ENCODE assay signal across 12 cellular contexts in genomic region chr2:223056656-223057418, GRCh38. TPM values are rescaled to one million over a fixed set of nuclear protein-coding genes. Genes with fewer than 3 reads are reported as not detected.
A peak's percentile ranks its signal among the peaks of the same experiment; 100 is the strongest.
DNase-seq lines count a peak whose midpoint lies in the region; ATAC-seq and TF ChIP-seq lines count a peak whose summit lies in the region.
"Had no signal": no experiment of that assay in that cellular context is flagged by ENCODE, and none has a peak within 500 bp of the region (broad histone marks: within the 10 kb centered on the region; RNA-seq: fewer than 3 reads in every experiment).

No MANE protein-coding gene starts in this region.

- DNase-seq in NCI-H69 (lab: John Stamatoyannopoulos, UW) (peak; percentile 64), chondrocyte (ENCODE audit: low spot score) (no peak), thyroid gland (no peak), foreskin keratinocyte (no peak), NCI-H1930 (lab: John Stamatoyannopoulos, UW) (no peak)
- DNase-seq: effector memory CD8-positive, alpha-beta T cell; immature natural killer cell; posterior cingulate gyrus had no signal

- H3K27ac Mint-ChIP-seq in chondrocyte (ENCODE audit: unreplicated experiment), result peak overlapping the region; percentile 95
- H3K27ac Mint-ChIP-seq: activated T-helper 2 cell treated with anti-CD3 and anti-CD28 coated beads, Interferon-gamma antibody, Interleukin-2, Interleukin-4, amounts not matched to agents 10 μg/mL and 5 μg/mL and 100 μg/mL, durations not matched to agents 14 hours and 24 hours and 36 hours; effector memory CD8-positive, alpha-beta T cell; immature natural killer cell; WTC11 had no signal

- H3K4me3 Mint-ChIP-seq in chondrocyte (ENCODE audit: unreplicated experiment), result peak overlapping the region; percentile 40
- H3K4me3 Mint-ChIP-seq: effector memory CD8-positive, alpha-beta T cell; immature natural killer cell; WTC11 had no signal

- H3K9me3 ChIP-seq in muscle layer of colon (ENCODE audit: low read length) (no peaks in the 10 kb centered on the region), thyroid gland (no peaks in the 10 kb centered on the region)

- no peak overlapping the region for H3K4me3 ChIP-seq in muscle layer of colon (ENCODE audit: low read depth in 1 of 2, low read length in 2 of 2)
- no peak overlapping the region for H3K4me3 ChIP-seq in thyroid gland (replicated peaks in 1 of 3)

- H3K4me1 Mint-ChIP-seq in chondrocyte (ENCODE audit: low read depth), result peaks cover 87% of the 10 kb centered on the region
- H3K4me1 Mint-ChIP-seq: immature natural killer cell had no signal

- H3K27ac ChIP-seq in muscle layer of colon (ENCODE audit: low read depth, low read length) (peak overlapping the region; percentile 37), thyroid gland (peak overlapping the region; percentile 77 to 99 (median 89)), foreskin keratinocyte (no peak overlapping the region)

- intact Hi-C loops in thyroid gland (cut with DNase I), result loop anchor here (10.0 kb wide), 1 partner anchor 72 kb away; no protein-coding TSS in a partner anchor

- TF ChIP-seq POLR2A in thyroid gland (IDR thresholded peaks at IDR 0.05), result no peak

- no peaks in the 10 kb centered on the region for H3K9me3 Mint-ChIP-seq in chondrocyte (ENCODE audit: low read depth)
- H3K9me3 Mint-ChIP-seq: activated T-helper 2 cell treated with anti-CD3 and anti-CD28 coated beads, Interferon-gamma antibody, Interleukin-2, Interleukin-4, amounts not matched to agents 10 μg/mL and 5 μg/mL and 100 μg/mL, durations not matched to agents 14 hours and 24 hours and 36 hours; effector memory CD8-positive, alpha-beta T cell; WTC11 had no signal

- H3K36me3 ChIP-seq in muscle layer of colon (ENCODE audit: insufficient read depth, low read length) (no peaks in the 10 kb centered on the region), thyroid gland (no peaks in the 10 kb centered on the region)

- no peaks in the 10 kb centered on the region for H3K27me3 Mint-ChIP-seq in chondrocyte (ENCODE audit: low read depth)

- H3K27me3 ChIP-seq in muscle layer of colon (ENCODE audit: control insufficient read depth in 1 of 2, insufficient read depth in 2 of 2, low read length in 2 of 2) (no peaks in the 10 kb centered on the region), thyroid gland (no peaks in the 10 kb centered on the region), foreskin keratinocyte (peaks cover 8% of the 10 kb centered on the region)

- H3K36me3 Mint-ChIP-seq in chondrocyte (ENCODE audit: low read depth), result peaks cover 5% of the 10 kb centered on the region
- H3K36me3 Mint-ChIP-seq: immature natural killer cell, WTC11 had no signal

- H3K4me1 ChIP-seq in muscle layer of colon (ENCODE audit: insufficient read depth, low read length) (peaks cover 39% of the 10 kb centered on the region), thyroid gland (peaks cover 34 to 38% of the 10 kb centered on the region in 2 donors), foreskin keratinocyte (no peaks in the 10 kb centered on the region)

- no peak for TF ChIP-seq CTCF in chondrocyte (IDR thresholded peaks at IDR 0.05)
- no peak for TF ChIP-seq CTCF in thyroid gland (IDR thresholded peaks at IDR 0.05)
- TF ChIP-seq CTCF in foreskin keratinocyte (conservative IDR thresholded peaks at IDR 0.05), result no peak

- ATAC-seq in foreskin keratinocyte, result no peak
- ATAC-seq in GM21825 (IDR thresholded peaks at IDR 0.05; ENCODE audit: unreplicated experiment), result no peak
- ATAC-seq: effector memory CD8-positive, alpha-beta T cell; WTC11 had no signal

- no peak overlapping the region for H3K9ac ChIP-seq in muscle layer of colon (ENCODE audit: low read length)

- 64 to 69% methylated on average over 8 of the region's 8 CpGs for WGBS in thyroid gland, 2 donors

RNA-seq across cellular contexts. Expression of gene KCNE4, which starts 4.8 kb away (rescaled TPM):
- total RNA-seq in chondrocyte, result 7.4 to 23.2 TPM (median 22.3 TPM) in 3 replicates
- 10 to 100 TPM in 3 of 4 donors, 1 to 10 TPM in 1; 7.8 to 19.6 (median 18.4) TPM for total RNA-seq in thyroid gland
- 0.14 TPM in 2 replicates for total RNA-seq in foreskin keratinocyte
- 0.09 and 0.10 TPM in 2 replicates for polyA plus RNA-seq in foreskin keratinocyte
- total RNA-seq: activated T-helper 2 cell treated with anti-CD3 and anti-CD28 coated beads, Interferon-gamma antibody, Interleukin-2, Interleukin-4, amounts not matched to agents 10 μg/mL and 5 μg/mL and 100 μg/mL, durations not matched to agents 14 hours and 24 hours and 36 hours had no signal
- polyA plus RNA-seq: immature natural killer cell had no signal
